In the genomic region with DNA sequence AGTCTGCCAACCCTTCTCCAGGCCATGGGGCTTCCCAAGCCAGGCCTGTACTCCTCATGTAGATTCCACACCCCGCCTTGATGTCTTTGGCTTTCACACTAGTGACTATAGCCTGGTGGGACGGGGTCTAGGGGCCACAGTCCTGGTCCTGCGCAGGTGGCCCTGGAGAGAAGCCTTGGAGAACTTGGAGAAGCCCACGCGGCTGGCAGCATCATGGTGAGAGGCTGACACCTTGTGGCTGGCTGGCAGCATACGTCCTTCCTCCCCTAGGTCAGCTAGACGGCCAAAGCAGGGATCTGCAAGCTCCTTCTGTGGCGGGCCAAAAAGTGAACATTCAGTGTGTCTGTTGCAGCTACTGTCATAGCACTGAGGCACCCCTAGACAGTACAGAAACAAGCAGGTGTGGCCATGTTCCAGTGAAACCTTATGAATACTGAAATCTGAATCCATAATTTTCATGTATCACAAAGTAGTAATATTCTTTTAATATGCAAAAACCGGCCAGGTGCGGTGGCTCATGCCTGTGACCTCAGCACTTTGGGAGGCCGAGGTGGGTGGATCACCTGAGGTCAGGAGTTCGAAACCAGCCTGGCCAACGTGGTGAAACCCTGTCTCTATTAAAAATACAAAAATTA, we compare ENCODE assay signal across 8 cellular contexts. TPM values are rescaled to one million over a fixed set of nuclear protein-coding genes. Genes with fewer than 3 reads are reported as not detected.
A peak's percentile ranks its signal among the peaks of the same experiment; 100 is the strongest.
DNase-seq lines count a peak whose midpoint lies in the region; ATAC-seq and TF ChIP-seq lines count a peak whose summit lies in the region.

No MANE protein-coding gene starts in this region.

- peak; percentile 73 for ATAC-seq in left ventricle myocardium superior
- ATAC-seq in HG02588 (IDR thresholded peaks at IDR 0.05; ENCODE audit: unreplicated experiment), result no peak
- no peak for ATAC-seq in HG02884 (IDR thresholded peaks at IDR 0.05; ENCODE audit: unreplicated experiment)

- no peaks in the 10 kb centered on the region for H3K4me1 ChIP-seq in MM.1S (ENCODE audit: low read length)

- no peaks in the 10 kb centered on the region for H3K9me3 ChIP-seq in MM.1S (replicated peaks; ENCODE audit: insufficient read depth, low read length)

- intact Hi-C loops in left ventricle myocardium superior (cut with micrococcal nuclease), result loop anchor here (10.0 kb wide), 1 partner anchor 502 kb away; a partner anchor contains a TSS

- no peak overlapping the region for H3K4me2 ChIP-seq in MM.1S (ENCODE audit: low read depth, low read length)

- H3K9me2 ChIP-seq in MM.1S (replicated peaks; ENCODE audit: insufficient read depth, low read length), result no peaks in the 10 kb centered on the region

- DNase-seq in GDM1 (lab: John Stamatoyannopoulos, UW) (peak; percentile 54), MM.1S (peak; percentile 86), SK-N-DZ (ENCODE audit: low spot score) (peak; percentile 74), amniotic epithelial cell (ENCODE audit: low read depth) (peak; percentile 69), left ventricle myocardium superior (peak; percentile 65), retina (peak; percentile 77)

- no peaks in the 10 kb centered on the region for H3K79me2 ChIP-seq in MM.1S (ENCODE audit: low read length)

- no peak overlapping the region for H3K4me3 ChIP-seq in MM.1S (ENCODE audit: low read length)

- peaks cover 19% of the 10 kb centered on the region for H3K27me3 ChIP-seq in MM.1S (replicated peaks; ENCODE audit: insufficient read depth, low read length)

- H3K9ac ChIP-seq in MM.1S (ENCODE audit: low read length), result no peak overlapping the region

- no peaks in the 10 kb centered on the region for H4K20me1 ChIP-seq in MM.1S (ENCODE audit: insufficient read depth, low read length)

- H3K27ac ChIP-seq in MM.1S (ENCODE audit: low read length), result no peak overlapping the region

- H3F3A ChIP-seq in MM.1S (ENCODE audit: insufficient read depth, low read length), result no peaks in the 10 kb centered on the region

- H3K36me3 ChIP-seq in MM.1S (replicated peaks; ENCODE audit: insufficient read depth, low read length), result no peaks in the 10 kb centered on the region

- no peak overlapping the region for H2AFZ ChIP-seq in MM.1S (ENCODE audit: low read length)

- TF ChIP-seq CTCF in MM.1S (IDR thresholded peaks at IDR 0.05; ENCODE audit: low read length), result peak; percentile 95

RNA-seq across cellular contexts. Expression of a gene that starts 42.0 kb away (rescaled TPM):
- polyA plus RNA-seq in SK-N-DZ (2014; cell fraction: cytosol; rRNA removed), result not detected in 2 replicates
- 0.01 TPM in 1 of 2 replicates, not detected in the other for polyA plus RNA-seq in SK-N-DZ (2014; cell fraction: nucleus; rRNA removed)
- 5.2 TPM for total RNA-seq in left ventricle myocardium superior
